In genomic region chr4:153788064-153788418, GRCh38 we compare ENCODE assay signal across 14 cellular contexts. TPM values are rescaled to one million over a fixed set of nuclear protein-coding genes. Genes with fewer than 3 reads are reported as not detected.
DNase-seq lines count a peak whose midpoint lies in the region; ATAC-seq and TF ChIP-seq lines count a peak whose summit lies in the region.
"Had no signal": no experiment of that assay in that cellular context is flagged by ENCODE, and none has a peak within 500 bp of the region (broad histone marks: within the 10 kb centered on the region; RNA-seq: fewer than 3 reads in every experiment).

No MANE protein-coding gene starts in this region.

- no peak for ATAC-seq in natural killer cell treated with Interleukin-12 subunit alpha and Interleukin-12 subunit beta and Interleukin-15 and Interleukin-18, amount 100 ng/mL, for 72 hours
- ATAC-seq in GM18498 (IDR thresholded peaks at IDR 0.05; ENCODE audit: unreplicated experiment): no peak

- H3K4me1 Mint-ChIP-seq in activated naive CD8-positive, alpha-beta T cell treated with anti-CD3 and anti-CD28 coated beads for 36 hours: peaks cover 31% of the 10 kb centered on the region
- H3K4me1 Mint-ChIP-seq in natural killer cell treated with Interleukin-12 subunit alpha and Interleukin-12 subunit beta and Interleukin-15 and Interleukin-18, amount 100 ng/mL, for 72 hours (ENCODE audit: low read depth in 2 of 2): peaks cover 7 to 9% of the 10 kb centered on the region in 2 donors

- H3K27ac Mint-ChIP-seq in activated naive CD8-positive, alpha-beta T cell treated with anti-CD3 and anti-CD28 coated beads for 36 hours: no peak overlapping the region
- no peak overlapping the region for H3K27ac Mint-ChIP-seq in natural killer cell treated with Interleukin-12 subunit alpha and Interleukin-12 subunit beta and Interleukin-15 and Interleukin-18, amount 100 ng/mL, for 72 hours

- H3K9me3 ChIP-seq in HEK293 (ENCODE audit: control insufficient read depth, insufficient read depth, low read depth, low read length) (no peaks in the 10 kb centered on the region), iPS-18c (ENCODE audit: control insufficient read depth, insufficient read depth, low read length) (no peaks in the 10 kb centered on the region)

- DNase-seq in activated naive CD8-positive, alpha-beta T cell treated with anti-CD3 and anti-CD28 coated beads for 36 hours: no peak
- no peak for DNase-seq in NCI-H82 treated with DMSO at 0.1 percent for 48 hours (lab: John Stamatoyannopoulos, UW; ENCODE audit: unreplicated experiment)
- no peak for DNase-seq in natural killer cell treated with Interleukin-12 subunit alpha and Interleukin-12 subunit beta and Interleukin-15 and Interleukin-18, amount 100 ng/mL, for 72 hours (ENCODE audit: low spot score)
- DNase-seq in foreskin melanocyte: no peak
- DNase-seq: activated CD4-positive, alpha-beta T cell treated with anti-CD3 and anti-CD28 coated beads, Interleukin-2, amount 50 U/mL, for 1 hour; DMS79; stimulated activated CD4-positive, alpha-beta T cell treated with anti-CD3 and anti-CD28 coated beads, Interleukin-12 subunit alpha, Interleukin-12 subunit beta, amount 100 ng/mL, for 4 hours had no signal

- H3K4me3 ChIP-seq in HEK293 (ENCODE audit: low read depth, low read length) (no peak overlapping the region), iPS-18c (ENCODE audit: insufficient read depth, low read depth, low read length) (peak overlapping the region; percentile 88), skin epidermis (peak overlapping the region; percentile 23 to 38 (median 31))

- CTCF ChIA-PET in HEK293 (lab: Yijun Ruan, JAX): no interaction called here

- H3K4me3 Mint-ChIP-seq in activated naive CD8-positive, alpha-beta T cell treated with anti-CD3 and anti-CD28 coated beads for 36 hours: peak overlapping the region; percentile 43
- no peak overlapping the region for H3K4me3 Mint-ChIP-seq in natural killer cell treated with Interleukin-12 subunit alpha and Interleukin-12 subunit beta and Interleukin-15 and Interleukin-18, amount 100 ng/mL, for 72 hours

- no peaks in the 10 kb centered on the region for H3K36me3 ChIP-seq in HEK293 (ENCODE audit: control insufficient read depth in 2 of 2, insufficient read depth in 1 of 2, low read length in 2 of 2)

- POLR2A ChIA-PET in HEK293 (lab: Yijun Ruan, JAX): no interaction called here

- peak overlapping the region; percentile 49; the same call in 1 of the 2 replicates for H3K27ac ChIP-seq in HEK293 (ENCODE audit: extremely low read depth, low read depth, low read length)
- H3K27ac ChIP-seq in skin epidermis: peak overlapping the region in 12 of 21 experiments; percentile 13 to 80 (median 68)

- H3K27me3 Mint-ChIP-seq in activated naive CD8-positive, alpha-beta T cell treated with anti-CD3 and anti-CD28 coated beads for 36 hours: peaks cover 85% of the 10 kb centered on the region
- peaks cover 43 to 76% of the 10 kb centered on the region in 2 donors for H3K27me3 Mint-ChIP-seq in natural killer cell treated with Interleukin-12 subunit alpha and Interleukin-12 subunit beta and Interleukin-15 and Interleukin-18, amount 100 ng/mL, for 72 hours

- H3K9me3 Mint-ChIP-seq in activated naive CD8-positive, alpha-beta T cell treated with anti-CD3 and anti-CD28 coated beads for 36 hours: no peaks in the 10 kb centered on the region
- H3K9me3 Mint-ChIP-seq in natural killer cell treated with Interleukin-12 subunit alpha and Interleukin-12 subunit beta and Interleukin-15 and Interleukin-18, amount 100 ng/mL, for 72 hours: no peaks in the 10 kb centered on the region

- H3K4me1 ChIP-seq in HEK293 (ENCODE audit: control insufficient read depth, insufficient read depth, low read length): peaks cover 7% of the 10 kb centered on the region

- TF ChIP-seq CTCF in HEK293 (tag by site-specific recombination; IDR thresholded peaks at IDR 0.05): no peak

- no peaks in the 10 kb centered on the region for H3K36me3 Mint-ChIP-seq in activated naive CD8-positive, alpha-beta T cell treated with anti-CD3 and anti-CD28 coated beads for 36 hours
- no peaks in the 10 kb centered on the region for H3K36me3 Mint-ChIP-seq in natural killer cell treated with Interleukin-12 subunit alpha and Interleukin-12 subunit beta and Interleukin-15 and Interleukin-18, amount 100 ng/mL, for 72 hours

TF ChIP-seq in HEK293, 187 proteins besides CTCF, POLR2A, EP300 and RAD21:
- TF ChIP-seq ZNF341 (tag by site-specific recombination; IDR thresholded peaks at IDR 0.05; ENCODE audit: low read depth) (peak; percentile 68), ZNF501 (tag by site-specific recombination; IDR thresholded peaks at IDR 0.05) (no peak), KLF10 (tag by site-specific recombination; IDR thresholded peaks at IDR 0.05) (no peak)

RNA-seq across cellular contexts. Expression of gene SFRP2, which starts 0.8 kb away (rescaled TPM):
- total RNA-seq in activated naive CD8-positive, alpha-beta T cell treated with anti-CD3 and anti-CD28 coated beads for 36 hours: under 1 TPM in 1 of 2 experiments, not detected in 1; 0.14 TPM
- total RNA-seq in natural killer cell treated with Interleukin-12 subunit alpha and Interleukin-12 subunit beta and Interleukin-15 and Interleukin-18, amount 100 ng/mL, for 72 hours: not detected
- total RNA-seq: fibroblast of villous mesenchyme, lung microvascular endothelial cell, MCF 10A had no signal

RNA-seq across cellular contexts. Expression of gene RNF175, which starts 28.2 kb away (rescaled TPM):
- total RNA-seq in activated naive CD8-positive, alpha-beta T cell treated with anti-CD3 and anti-CD28 coated beads for 36 hours: not detected
- not detected for total RNA-seq in natural killer cell treated with Interleukin-12 subunit alpha and Interleukin-12 subunit beta and Interleukin-15 and Interleukin-18, amount 100 ng/mL, for 72 hours
- total RNA-seq: fibroblast of villous mesenchyme had no signal
